Comparison of ENCODE assay signal across 27 cellular contexts in genomic region chr16:89870440-89870839, GRCh38.
"Had no signal": no experiment of that assay in that cellular context is flagged by ENCODE, and none has a peak within 500 bp of the region (broad histone marks: within the 10 kb centered on the region; RNA-seq: fewer than 3 reads in every experiment).

No MANE protein-coding gene starts in this region.

- DNase-seq: dorsolateral prefrontal cortex; effector CD4-positive, alpha-beta T cell; endodermal cell; foreskin fibroblast; gastrocnemius medialis; head of caudate nucleus; left cardiac atrium; left lung; mesendoderm; midbrain; naive thymus-derived CD4-positive, alpha-beta T cell; right cardiac atrium; spleen; stimulated activated CD4-positive, alpha-beta T cell treated with anti-CD3 and anti-CD28 coated beads, Interleukin-4, amount 100 ng/mL, for 4 hours; stimulated activated naive CD8-positive, alpha-beta T cell treated with anti-CD3 and anti-CD28 coated beads, Interleukin-15, Interleukin-2, amounts not matched to agents 100 U/mL and 50 U/mL, for 24 hours; substantia nigra; tibial artery had no signal

- H3K4me3 ChIP-seq: dorsolateral prefrontal cortex, gastrocnemius medialis, hepatocyte, left lung, prostate gland, skin epidermis, spleen, testis, tibial artery had no signal

- H3K27me3 ChIP-seq: dorsolateral prefrontal cortex, gastrocnemius medialis, hepatocyte, left lung, spleen, testis, tibial artery had no signal

- H3K4me3 Mint-ChIP-seq: endodermal cell; neural crest cell; stimulated activated memory B cell treated with anti-CD40 and anti-IgM and Interleukin-4, amounts not matched to agents 10 μg/mL and 1 μg/mL and 100 μg/mL, for 72 hours; type B pancreatic cell had no signal

- H2AFZ ChIP-seq: hepatocyte had no signal

- H3K4me1 Mint-ChIP-seq: endodermal cell had no signal

- FAIRE-seq: colon had no signal

- ATAC-seq: esophagus mucosa; gastrocnemius medialis; left cardiac atrium; left lung; naive thymus-derived CD4-positive, alpha-beta T cell; right cardiac atrium; stimulated activated memory B cell treated with anti-CD40 and anti-IgM and Interleukin-4, amounts not matched to agents 10 μg/mL and 1 μg/mL and 100 μg/mL, for 72 hours; stimulated activated naive CD8-positive, alpha-beta T cell treated with anti-CD3 and anti-CD28 coated beads, Interleukin-15, Interleukin-2, amounts not matched to agents 100 U/mL and 50 U/mL, for 24 hours had no signal

- H3K27ac ChIP-seq: dorsolateral prefrontal cortex, epithelial cell of prostate, gastrocnemius medialis, hepatocyte, left lung, prostate gland, skin epidermis, spleen, testis, tibial artery had no signal

- H3K4me2 ChIP-seq: hepatocyte had no signal

- H3K9me3 ChIP-seq: gastrocnemius medialis, prostate gland, testis had no signal

- H3K27me3 Mint-ChIP-seq: naive thymus-derived CD4-positive, alpha-beta T cell; stimulated activated memory B cell treated with anti-CD40 and anti-IgM and Interleukin-4, amounts not matched to agents 10 μg/mL and 1 μg/mL and 100 μg/mL, for 72 hours; type B pancreatic cell had no signal

- H3K36me3 ChIP-seq: left lung, prostate gland had no signal

- H3K9me3 Mint-ChIP-seq: neural crest cell; stimulated activated memory B cell treated with anti-CD40 and anti-IgM and Interleukin-4, amounts not matched to agents 10 μg/mL and 1 μg/mL and 100 μg/mL, for 72 hours; type B pancreatic cell had no signal

- H3K27ac Mint-ChIP-seq: endodermal cell; stimulated activated memory B cell treated with anti-CD40 and anti-IgM and Interleukin-4, amounts not matched to agents 10 μg/mL and 1 μg/mL and 100 μg/mL, for 72 hours; type B pancreatic cell had no signal
